25 cellular contexts compared by ENCODE assay signal in the genomic region with DNA sequence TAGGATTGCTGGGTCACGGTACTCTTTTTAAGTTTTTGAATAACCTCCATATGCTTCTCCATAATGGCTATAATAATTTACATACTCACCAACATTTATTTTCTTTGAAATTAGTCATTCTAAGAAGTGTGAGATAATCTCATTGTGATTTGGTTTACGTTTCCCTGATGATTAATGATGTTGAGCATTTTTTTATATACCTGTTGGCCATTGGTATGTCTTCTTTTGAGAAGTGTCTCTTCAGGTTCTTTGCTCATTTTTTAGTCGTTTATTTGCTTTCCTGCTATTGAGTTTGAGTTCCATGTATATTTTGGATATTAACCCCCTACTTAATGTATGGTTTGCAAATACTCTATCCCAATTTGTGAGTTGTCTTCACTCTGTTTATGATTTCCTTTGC. TPM values are rescaled to one million over a fixed set of nuclear protein-coding genes. Genes with fewer than 3 reads are reported as not detected.
DNase-seq lines count a peak whose midpoint lies in the region; ATAC-seq, FAIRE-seq and TF ChIP-seq lines count a peak whose summit lies in the region.
"Had no signal": no experiment of that assay in that cellular context is flagged by ENCODE, and none has a peak within 500 bp of the region (broad histone marks: within the 10 kb centered on the region; RNA-seq: fewer than 3 reads in every experiment).

No MANE protein-coding gene starts in this region.

- H3K79me2 ChIP-seq in HepG2 (ENCODE audit: insufficient read depth, low read length) (no peaks in the 10 kb centered on the region), K562 (ENCODE audit: control insufficient read depth, insufficient read depth, low read length) (0 out of 3 replicates have a peak, but pooled peaks cover 2% of the 10 kb centered on the region)

- TF ChIP-seq EP300 in HepG2 (IDR thresholded peaks at IDR 0.05; ENCODE audit: low read depth in 2 of 2, low read length in 2 of 2) (no peak), HepG2 (CRISPR knock-in tag; IDR thresholded peaks at IDR 0.05; ENCODE audit: borderline replicate concordance) (no peak), K562 (IDR thresholded peaks at IDR 0.05; ENCODE audit: low read length) (no peak)

- DNase-seq in HepG2 (ENCODE audit: low spot score) (no peak), right lobe of liver (no peak), K562 (ENCODE audit: extremely low read depth in 1 of 4, low spot score in 3 of 4) (no peak)
- DNase-seq in stimulated activated naive B cell treated with anti-CD40 and anti-IgM and Interleukin-4, amounts not matched to agents 10 μg/mL and 1 μg/mL and 100 μg/mL, for 72 hours, result no peak
- DNase-seq in CD8-positive, alpha-beta T cell, result no peak
- DNase-seq: 8988T; ACHN; AML-193; BE2C; Calu3; CD4-positive, alpha-beta T cell; COR-L47; DMS53; DMS79 treated with DMSO at 0.1 percent for 48 hours; GF-D8; GM23248; H9; HFFc6 had no signal

- H3K27ac Mint-ChIP-seq in stimulated activated naive B cell treated with anti-CD40 and anti-IgM and Interleukin-4, amounts not matched to agents 10 μg/mL and 1 μg/mL and 100 μg/mL, for 72 hours, result peak overlapping the region; percentile 65
- no peak overlapping the region for H3K27ac Mint-ChIP-seq in CD8-positive, alpha-beta T cell
- H3K27ac Mint-ChIP-seq: CD14-positive monocyte; CD4-positive, alpha-beta T cell; HFFc6 had no signal

- H3K4me1 Mint-ChIP-seq in stimulated activated naive B cell treated with anti-CD40 and anti-IgM and Interleukin-4, amounts not matched to agents 10 μg/mL and 1 μg/mL and 100 μg/mL, for 72 hours, result peaks cover 24 to 34% of the 10 kb centered on the region in 2 donors
- peaks cover 29% of the 10 kb centered on the region for H3K4me1 Mint-ChIP-seq in CD8-positive, alpha-beta T cell (ENCODE audit: low read depth)

- BruUV-seq in HepG2 (replicated peaks; lab: Mats Ljungman, UMichigan), result TSS peak; percentile 6
- no TSS peak for BruUV-seq in K562 (replicated peaks; lab: Mats Ljungman, UMichigan)

- no peaks in the 10 kb centered on the region for H4K20me1 ChIP-seq in HepG2 (ENCODE audit: insufficient read depth, low read length)
- H4K20me1 ChIP-seq in K562 (replicated peaks; ENCODE audit: control insufficient read depth, insufficient read depth, low read length), result no peaks in the 10 kb centered on the region

- H3K36me3 ChIP-seq in HepG2 (replicated peaks in 1 of 2; ENCODE audit: control insufficient read depth in 1 of 2, insufficient read depth in 2 of 2, low read length in 2 of 2), result peaks cover 6 to 27% of the 10 kb centered on the region in 2 experiments; a peak in 4 of 5 replicates
- peaks cover 0 to 24% (median 11%) of the 10 kb centered on the region in 4 donors for H3K36me3 ChIP-seq in right lobe of liver
- H3K36me3 ChIP-seq in K562 (ENCODE audit: control insufficient read depth, insufficient read depth, low read length), result peaks cover 31% of the 10 kb centered on the region; the same call in 2 of the 3 replicates
- peaks cover 27% of the 10 kb centered on the region for H3K36me3 ChIP-seq in CD8-positive, alpha-beta T cell (ENCODE audit: insufficient read depth, low read length)

- H3K4me2 ChIP-seq in HepG2 (ENCODE audit: low read depth, low read length) (no peak overlapping the region), K562 (ENCODE audit: insufficient read depth, low read length) (no peak overlapping the region)
- H3K4me2 ChIP-seq: A549; BLaER1 treated with 17β-estradiol and CSF1 and Interleukin-3, amounts not matched to agents 10 nM and 100 nM had no signal

- H3K27me3 ChIP-seq in HepG2 (ENCODE audit: control insufficient read depth in 1 of 2, insufficient read depth in 2 of 2, low read length in 2 of 2) (peaks cover 0 to 1% of the 10 kb centered on the region in 2 experiments; a peak in 1 of 5 replicates), right lobe of liver (no peaks in the 10 kb centered on the region), K562 (ENCODE audit: control insufficient read depth in 2 of 2, insufficient read depth in 2 of 2, low read length in 2 of 2) (no peaks in the 10 kb centered on the region)
- no peaks in the 10 kb centered on the region for H3K27me3 ChIP-seq in CD8-positive, alpha-beta T cell (ENCODE audit: insufficient read depth, low read length)
- H3K27me3 ChIP-seq: BLaER1 treated with 17β-estradiol and CSF1 and Interleukin-3, amounts not matched to agents 10 nM and 100 nM had no signal

- ATAC-seq in HepG2 (no peak), right lobe of liver (no peak), K562 (no peak), HG02759 (IDR thresholded peaks at IDR 0.05; ENCODE audit: unreplicated experiment) (no peak)
- no peak for ATAC-seq in stimulated activated naive B cell treated with anti-CD40 and anti-IgM and Interleukin-4, amounts not matched to agents 10 μg/mL and 1 μg/mL and 100 μg/mL, for 72 hours (replicated peaks)
- ATAC-seq in CD8-positive, alpha-beta T cell, result no peak
- ATAC-seq: A549, HCT116 had no signal

- no peaks in the 10 kb centered on the region for H3K9me1 ChIP-seq in K562 (ENCODE audit: control insufficient read depth, insufficient read depth, low read length)

- H3K27ac ChIP-seq in HepG2 (ENCODE audit: extremely low read length, insufficient read depth, low read length) (no peak overlapping the region), right lobe of liver (no peak overlapping the region), K562 (ENCODE audit: extremely low read depth, low read depth, low read length) (no peak overlapping the region)
- H3K27ac ChIP-seq in CD8-positive, alpha-beta T cell (ENCODE audit: low read depth, low read length), result no peak overlapping the region
- H3K27ac ChIP-seq: A549; BLaER1 treated with 17β-estradiol and CSF1 and Interleukin-3, amounts not matched to agents 10 nM and 100 nM; GM23248 had no signal

- no peak for TF ChIP-seq RAD21 in HepG2 (CRISPR knock-in tag; IDR thresholded peaks at IDR 0.05)
- TF ChIP-seq RAD21 in K562 (CRISPR knock-in tag; conservative IDR thresholded peaks at IDR 0.05 in 1 of 2, IDR thresholded peaks at IDR 0.05 in 1 of 2), result no peak

- H3K4me3 Mint-ChIP-seq in stimulated activated naive B cell treated with anti-CD40 and anti-IgM and Interleukin-4, amounts not matched to agents 10 μg/mL and 1 μg/mL and 100 μg/mL, for 72 hours, result no peak overlapping the region
- no peak overlapping the region for H3K4me3 Mint-ChIP-seq in CD8-positive, alpha-beta T cell
- H3K4me3 Mint-ChIP-seq: CD14-positive monocyte; CD4-positive, alpha-beta T cell; H9; HFFc6 had no signal

- H3K9me3 Mint-ChIP-seq in stimulated activated naive B cell treated with anti-CD40 and anti-IgM and Interleukin-4, amounts not matched to agents 10 μg/mL and 1 μg/mL and 100 μg/mL, for 72 hours, result no peaks in the 10 kb centered on the region
- H3K9me3 Mint-ChIP-seq in CD8-positive, alpha-beta T cell, result no peaks in the 10 kb centered on the region
- H3K9me3 Mint-ChIP-seq: CD4-positive, alpha-beta T cell; H9; HFFc6 had no signal

- in situ Hi-C loops in HepG2 (cut with HindIII; ENCODE audit: extremely low pct_ligation_motif_present, low pct_unique_long_range_greater_than_20kb), result no loop called here
- in situ Hi-C loops in K562 (cut with MboI), result no loop called here

- whole genome bisulfite sequencing in HepG2 (ENCODE audit: low lambda C conversion rate), result 86% methylated on average over 3 of the region's 3 CpGs
- 74% methylated on average over 3 of the region's 3 CpGs for WGBS in right lobe of liver (ENCODE audit: insufficient coverage, low coverage, low lambda C conversion rate, missing lambda C conversion rate)
- 59% methylated on average over 3 of the region's 3 CpGs for WGBS in K562 (ENCODE audit: insufficient coverage, low coverage, missing lambda C conversion rate)

- POLR2A ChIA-PET in HepG2 (lab: Yijun Ruan, JAX) (no interaction called here), K562 (lab: Yijun Ruan, JAX) (interaction anchor here (0.6 kb wide), 1 partner anchor 20 kb away, joined by 3 read pairs; no protein-coding TSS in a partner anchor)
- POLR2A ChIA-PET in CD8-positive, alpha-beta T cell (lab: Charles Lee), result no interaction called here

- peaks cover 40 to 65% of the 10 kb centered on the region in 2 donors for H3K36me3 Mint-ChIP-seq in stimulated activated naive B cell treated with anti-CD40 and anti-IgM and Interleukin-4, amounts not matched to agents 10 μg/mL and 1 μg/mL and 100 μg/mL, for 72 hours
- peaks cover 68% of the 10 kb centered on the region for H3K36me3 Mint-ChIP-seq in CD8-positive, alpha-beta T cell

- no peak overlapping the region for H3K9ac ChIP-seq in HepG2 (ENCODE audit: insufficient read depth, low read depth, low read length)
- H3K9ac ChIP-seq in K562 (ENCODE audit: insufficient read depth in 1 of 2, low read depth in 2 of 2, low read length in 2 of 2), result no peak overlapping the region
- H3K9ac ChIP-seq: BLaER1 treated with 17β-estradiol and CSF1 and Interleukin-3, amounts not matched to agents 10 nM and 100 nM; GM23248 had no signal

- H3K27me3 Mint-ChIP-seq in stimulated activated naive B cell treated with anti-CD40 and anti-IgM and Interleukin-4, amounts not matched to agents 10 μg/mL and 1 μg/mL and 100 μg/mL, for 72 hours, result no peaks in the 10 kb centered on the region
- H3K27me3 Mint-ChIP-seq in CD8-positive, alpha-beta T cell (ENCODE audit: low read depth), result no peaks in the 10 kb centered on the region
- H3K27me3 Mint-ChIP-seq: CD4-positive, alpha-beta T cell had no signal

- TF ChIP-seq CTCF in HepG2 (CRISPR knock-in tag; IDR thresholded peaks at IDR 0.05) (no peak), right lobe of liver (IDR thresholded peaks at IDR 0.05) (no peak), K562 (IDR thresholded peaks at IDR 0.05 in 2 of 3, conservative IDR thresholded peaks at IDR 0.05 in 1 of 3; ENCODE audit: insufficient read depth in 2 of 3, low read depth in 1 of 3, low read length in 3 of 3) (no peak)
- TF ChIP-seq CTCF in CD8-positive, alpha-beta T cell (IDR thresholded peaks at IDR 0.05), result no peak

- intact Hi-C loops in HepG2 (cut with micrococcal nuclease; ENCODE audit: unreplicated experiment) (no loop called here), right lobe of liver (cut with DNase I) (no loop called here), K562 (cut with micrococcal nuclease) (no loop called here)
- intact Hi-C loops in CD8-positive, alpha-beta T cell (cut with DNase I, micrococcal nuclease), result no loop called here

- peaks cover 12% of the 10 kb centered on the region for H3K4me1 ChIP-seq in HepG2 (ENCODE audit: insufficient read depth, low read length)
- no peaks in the 10 kb centered on the region for H3K4me1 ChIP-seq in right lobe of liver
- peaks cover 11 to 23% of the 10 kb centered on the region in 2 experiments; a peak in 4 of 5 replicates for H3K4me1 ChIP-seq in K562 (replicated peaks in 1 of 2; ENCODE audit: control insufficient read depth in 2 of 2, insufficient read depth in 2 of 2, low read length in 2 of 2)
- H3K4me1 ChIP-seq in CD8-positive, alpha-beta T cell (ENCODE audit: insufficient read depth, low read length), result peaks cover 13% of the 10 kb centered on the region
- H3K4me1 ChIP-seq: BE2C had no signal

- H3K9me3 ChIP-seq in HepG2 (ENCODE audit: low read length), result no peaks in the 10 kb centered on the region
- H3K9me3 ChIP-seq in right lobe of liver, result no peaks in the 10 kb centered on the region
- H3K9me3 ChIP-seq in K562 (replicated peaks; ENCODE audit: control insufficient read depth, insufficient read depth, low read depth, low read length), result no peaks in the 10 kb centered on the region
- H3K9me3 ChIP-seq in CD8-positive, alpha-beta T cell (ENCODE audit: low read length), result no peaks in the 10 kb centered on the region
- H3K9me3 ChIP-seq: A549; BE2C; BLaER1 treated with 17β-estradiol and CSF1 and Interleukin-3, amounts not matched to agents 10 nM and 100 nM had no signal

- FAIRE-seq in HepG2 (lab: Jason Lieb, UNC), result no peak
- FAIRE-seq in K562 (lab: Jason Lieb, UNC), result no peak
- FAIRE-seq: A549, GM12892, H1 had no signal

- TF ChIP-seq POLR2A in HepG2 (IDR thresholded peaks at IDR 0.05; ENCODE audit: insufficient read depth in 1 of 2, low read depth in 2 of 2, low read length in 2 of 2) (no peak), right lobe of liver (IDR thresholded peaks at IDR 0.05) (no peak), K562 (conservative IDR thresholded peaks at IDR 0.05) (no peak)

- H2AFZ ChIP-seq in HepG2 (ENCODE audit: low read length) (no peak overlapping the region), K562 (ENCODE audit: low read depth, low read length) (no peak overlapping the region)
- H2AFZ ChIP-seq: GM23248 had no signal

- CTCF ChIA-PET in HepG2 (lab: Yijun Ruan, JAX; ENCODE audit: low intra/inter-chr PET ratio, low total read pairs), result no interaction called here
- CTCF ChIA-PET in K562 (lab: Yijun Ruan, JAX; ENCODE audit: low intra/inter-chr PET ratio), result no interaction called here
- CTCF ChIA-PET in CD8-positive, alpha-beta T cell (lab: Charles Lee), result interaction anchor here (1.0 kb wide), 1 partner anchor 38 kb away, joined by 3 read pairs; a partner anchor contains a TSS

- no peak overlapping the region for H3K4me3 ChIP-seq in HepG2 (replicated peaks in 1 of 3; ENCODE audit: insufficient read depth in 1 of 3, low read depth in 2 of 3, low read length in 3 of 3)
- no peak overlapping the region for H3K4me3 ChIP-seq in right lobe of liver
- H3K4me3 ChIP-seq in K562, result no peak overlapping the region
- no peak overlapping the region for H3K4me3 ChIP-seq in CD8-positive, alpha-beta T cell (ENCODE audit: low read depth, low read length)
- H3K4me3 ChIP-seq: A549; BLaER1 treated with 17β-estradiol and CSF1 and Interleukin-3, amounts not matched to agents 10 nM and 100 nM; GM23248 had no signal

RNA-seq across cellular contexts. Expression of a gene that starts 9.3 kb away (rescaled TPM):
- total RNA-seq in HepG2 (2016; rRNA removed; fragmentation: Illumina TruSeq; extraction: Trizol) (43.0 and 59.4 TPM in 2 replicates), right lobe of liver (10 to 100 TPM; 43.9 to 66.6 (median 56.3) TPM), K562 (2014; rRNA removed) (44.1 and 53.7 TPM in 2 replicates), K562 (2014; rRNA removed; fragmentation: Illumina TruSeq; extraction: Trizol) (32.0 and 40.3 TPM in 2 replicates), K562 (2015; rRNA removed; fragmentation: Illumina TruSeq; extraction: Trizol) (36.8 and 38.1 TPM in 2 replicates), K562 (2021) (114 and 119 TPM in 2 replicates)
- 8.6 and 11.6 TPM in 2 replicates for total RNA-seq in HepG2 (2016; cell fraction: cytosol; rRNA removed; fragmentation: Illumina TruSeq; extraction: Trizol; ENCODE audit: low read depth)
- total RNA-seq in HepG2 (2016; cell fraction: insoluble cytoplasmic fraction; rRNA removed; fragmentation: Illumina TruSeq; extraction: Trizol), result 41.8 and 57.0 TPM in 2 replicates
- total RNA-seq in HepG2 (2016; cell fraction: membrane; rRNA removed; fragmentation: Illumina TruSeq; extraction: Trizol), result 21.8 and 27.3 TPM in 2 replicates
- 22.1 and 22.9 TPM in 2 replicates for total RNA-seq in HepG2 (2016; cell fraction: nucleus; rRNA removed; fragmentation: Illumina TruSeq; extraction: Trizol)
- polyA plus RNA-seq in HepG2 (2011; rRNA removed) (41.2 and 41.3 TPM in 2 replicates), K562 (2011; rRNA removed) (45.6 and 52.7 TPM in 2 replicates), K562 (2014; fragmentation: Illumina TruSeq; extraction: Trizol) (53.9 and 60.8 TPM in 2 replicates), K562 (2014; fragmentation: Nextera tagmentation; extraction: Ambion mirVana) (1 to 10 TPM; 2.3 to 3.2 TPM), K562 (2014; rRNA removed) (41.9 and 42.2 TPM in 2 replicates)
- polyA plus RNA-seq in HepG2 (2011; cell fraction: cytosol; rRNA removed), result 38.3 TPM in 2 replicates
- polyA plus RNA-seq in HepG2 (2011; cell fraction: nucleus; rRNA removed), result 22.6 and 27.4 TPM in 2 replicates
- 48.3 and 79.3 TPM in 2 replicates for polyA plus RNA-seq in HepG2 (2012)
- polyA plus RNA-seq in HepG2 (2016; cell fraction: cytosol; fragmentation: Illumina TruSeq; extraction: Trizol; ENCODE audit: low read depth), result 10.5 and 14.2 TPM in 2 replicates
- 64.2 and 75.2 TPM in 2 replicates for polyA plus RNA-seq in HepG2 (2016; cell fraction: insoluble cytoplasmic fraction; fragmentation: Illumina TruSeq; extraction: Trizol; ENCODE audit: low read depth)
- polyA plus RNA-seq in HepG2 (2016; cell fraction: membrane; fragmentation: Illumina TruSeq; extraction: Trizol; ENCODE audit: low read depth), result 22.9 and 27.3 TPM in 2 replicates
- polyA plus RNA-seq in HepG2 (2016; cell fraction: nucleus; fragmentation: Illumina TruSeq; extraction: Trizol; ENCODE audit: insufficient read depth, low read depth), result 45.5 and 53.2 TPM in 2 replicates
- 55.5 and 56.5 TPM in 2 replicates for polyA minus RNA-seq in HepG2 (2011; rRNA and poly(A)+ RNA removed; ENCODE audit: low replicate concordance)
- 29.7 and 36.4 TPM in 2 replicates for polyA minus RNA-seq in HepG2 (2011; cell fraction: cytosol; rRNA and poly(A)+ RNA removed)
- polyA minus RNA-seq in HepG2 (2011; cell fraction: nucleus; rRNA and poly(A)+ RNA removed), result 16.2 and 16.4 TPM in 2 replicates
- total RNA-seq in K562 (2011; cell fraction: chromatin; rRNA removed; ENCODE audit: low replicate concordance), result 15.0 and 31.2 TPM in 2 replicates
- 24.3 and 25.7 TPM in 2 replicates for total RNA-seq in K562 (2011; cell fraction: nucleolus; rRNA removed)
- 24.3 and 28.9 TPM in 2 replicates for total RNA-seq in K562 (2011; cell fraction: nucleoplasm; rRNA removed)
- 69.5 and 81.8 TPM in 2 replicates for polyA plus RNA-seq in K562 (2011; cell fraction: cytosol; rRNA removed)
- 23.0 and 28.0 TPM in 2 replicates for polyA plus RNA-seq in K562 (2011; cell fraction: nucleus; rRNA removed)
- 80.6 and 187 TPM in 2 replicates for polyA plus RNA-seq in K562 (2012)
- polyA minus RNA-seq in K562 (2011; rRNA and poly(A)+ RNA removed), result 42.6 and 50.7 TPM in 2 replicates
- 44.9 and 65.3 TPM in 2 replicates for polyA minus RNA-seq in K562 (2011; cell fraction: cytosol; rRNA and poly(A)+ RNA removed)
- polyA minus RNA-seq in K562 (2011; cell fraction: nucleus; rRNA and poly(A)+ RNA removed), result 7.5 and 16.1 TPM in 2 replicates
- total RNA-seq in CD8-positive, alpha-beta T cell, result 10 to 100 TPM; 34.8 to 35.8 TPM
